ENCODE assay signal across 8 cellular contexts in genomic region chr7:157335991-157336382, GRCh38. TPM values are rescaled to one million over a fixed set of nuclear protein-coding genes. Genes with fewer than 3 reads are reported as not detected.
A peak's percentile ranks its signal among the peaks of the same experiment; 100 is the strongest.
DNase-seq lines count a peak whose midpoint lies in the region; ATAC-seq and TF ChIP-seq lines count a peak whose summit lies in the region.

No MANE protein-coding gene starts in this region.

- H3K4me2 ChIP-seq in KMS-11, result peak overlapping the region; percentile 77

- H3K9ac ChIP-seq in KMS-11, result peak overlapping the region; percentile 58; the same call in 1 of the 2 replicates

- peaks cover 11% of the 10 kb centered on the region for H3K4me1 ChIP-seq in ACC112 (ENCODE audit: control insufficient read depth, insufficient read depth, low read length, unreplicated experiment)
- peaks cover 28% of the 10 kb centered on the region for H3K4me1 ChIP-seq in KMS-11 (ENCODE audit: low read depth, poor library complexity, severe bottlenecking)
- peaks cover 24 to 27% of the 10 kb centered on the region in 2 donors for H3K4me1 ChIP-seq in naive thymus-derived CD4-positive, alpha-beta T cell (ENCODE audit: control insufficient read depth in 2 of 2, insufficient read depth in 2 of 2, low read length in 2 of 2)

- H4K20me1 ChIP-seq in KMS-11 (ENCODE audit: insufficient read depth), result peaks cover 30% of the 10 kb centered on the region

- H3K4me3 ChIP-seq in ACC112 (ENCODE audit: low read depth, low read length) (peak overlapping the region; percentile 99), KMS-11 (IDR thresholded peaks at IDR 0.05; ENCODE audit: insufficient read depth, low read depth, low read length) (no peak overlapping the region)
- peak overlapping the region; percentile 67 for H3K4me3 ChIP-seq in naive thymus-derived CD4-positive, alpha-beta T cell (ENCODE audit: low read length)

- no peak for DNase-seq in naive thymus-derived CD4-positive, alpha-beta T cell
- DNase-seq in AG08396 (ENCODE audit: low spot score), result no peak
- DNase-seq in NCI-H1694 treated with DMSO at 0.1 percent for 48 hours (lab: John Stamatoyannopoulos, UW), result no peak
- no peak for DNase-seq in HPDE6-E6E7 (ENCODE audit: extremely low spot score)

- H3K27me3 Mint-ChIP-seq in dendritic cell treated with granulocyte-macrophage colony-stimulating factor and Interleukin-4, amounts not matched to agents 40 ng/mL and 50 ng/mL, for 4 days, result no peaks in the 10 kb centered on the region
- H3K27me3 Mint-ChIP-seq in naive thymus-derived CD4-positive, alpha-beta T cell, result peaks cover 0 to 29% (median 4%) of the 10 kb centered on the region in 5 donors

- H3K79me2 ChIP-seq in ACC112 (ENCODE audit: control insufficient read depth, insufficient read depth, low read length, unreplicated experiment), result peaks cover 39% of the 10 kb centered on the region
- H3K79me2 ChIP-seq in KMS-11 (ENCODE audit: insufficient read depth, low read depth), result peaks cover 37% of the 10 kb centered on the region

- H3K36me3 Mint-ChIP-seq in dendritic cell treated with granulocyte-macrophage colony-stimulating factor and Interleukin-4, amounts not matched to agents 40 ng/mL and 50 ng/mL, for 4 days (ENCODE audit: low read depth), result peaks cover 49% of the 10 kb centered on the region
- H3K36me3 Mint-ChIP-seq in naive thymus-derived CD4-positive, alpha-beta T cell, result peaks cover 0 to 12% (median 6%) of the 10 kb centered on the region in 5 donors

- no peak for ATAC-seq in naive thymus-derived CD4-positive, alpha-beta T cell
- no peak for ATAC-seq in GM21619 (IDR thresholded peaks at IDR 0.05; ENCODE audit: unreplicated experiment)

- H2AFZ ChIP-seq in ACC112 (ENCODE audit: low read length, unreplicated experiment) (peak overlapping the region; percentile 86), KMS-11 (ENCODE audit: low read depth) (peak overlapping the region; percentile 93)

- peak overlapping the region; percentile 97 for H3K27ac Mint-ChIP-seq in dendritic cell treated with granulocyte-macrophage colony-stimulating factor and Interleukin-4, amounts not matched to agents 40 ng/mL and 50 ng/mL, for 4 days
- H3K27ac Mint-ChIP-seq in naive thymus-derived CD4-positive, alpha-beta T cell, result peak overlapping the region; percentile 71 to 99 (median 98)

- TF ChIP-seq CTCF in KMS-11 (conservative IDR thresholded peaks at IDR 0.05; ENCODE audit: low read depth, low read length), result no peak

- H3K27me3 ChIP-seq in ACC112 (ENCODE audit: insufficient read depth, low read length) (no peaks in the 10 kb centered on the region), KMS-11 (ENCODE audit: insufficient read depth, low read depth) (no peaks in the 10 kb centered on the region)
- H3K27me3 ChIP-seq in naive thymus-derived CD4-positive, alpha-beta T cell (ENCODE audit: control insufficient read depth in 2 of 2, insufficient read depth in 2 of 2, low read length in 2 of 2), result no peaks in the 10 kb centered on the region

- POLR2A ChIA-PET in naive thymus-derived CD4-positive, alpha-beta T cell (lab: Charles Lee), result interaction anchor here (0.6 to 0.9 kb wide), 2 partner anchors 22 to 33 kb away, joined by 3 read pairs; no protein-coding TSS in a partner anchor

- H3K4me3 Mint-ChIP-seq in dendritic cell treated with granulocyte-macrophage colony-stimulating factor and Interleukin-4, amounts not matched to agents 40 ng/mL and 50 ng/mL, for 4 days, result peak overlapping the region; percentile 78
- peak overlapping the region; percentile 92 to 99 (median 96) for H3K4me3 Mint-ChIP-seq in naive thymus-derived CD4-positive, alpha-beta T cell

- CTCF ChIA-PET in naive thymus-derived CD4-positive, alpha-beta T cell (lab: Charles Lee), result no interaction called here

- peaks cover 41% of the 10 kb centered on the region for H3K4me1 Mint-ChIP-seq in dendritic cell treated with granulocyte-macrophage colony-stimulating factor and Interleukin-4, amounts not matched to agents 40 ng/mL and 50 ng/mL, for 4 days (ENCODE audit: low read depth)
- peaks cover 20 to 39% (median 33%) of the 10 kb centered on the region in 7 donors for H3K4me1 Mint-ChIP-seq in naive thymus-derived CD4-positive, alpha-beta T cell

- intact Hi-C loops in dendritic cell treated with granulocyte-macrophage colony-stimulating factor and Interleukin-4, amounts not matched to agents 40 ng/mL and 50 ng/mL, for 4 days (cut with micrococcal nuclease), result loop anchor here (1.0 to 5.0 kb wide), 2 partner anchors 34 to 444 kb away; partner anchors contain the start of gene LMBR1
- intact Hi-C loops in naive thymus-derived CD4-positive, alpha-beta T cell (cut with micrococcal nuclease), result loop anchor here (1.0 to 5.0 kb wide), 6 partner anchors 34 to 695 kb away; partner anchors contain the start of genes LMBR1 (in 1 of the 2) and RNF32 (in 1 of the 2)

- no peaks in the 10 kb centered on the region for H3K9me3 ChIP-seq in naive thymus-derived CD4-positive, alpha-beta T cell (ENCODE audit: control insufficient read depth in 2 of 3, low read length in 3 of 3)

- no peaks in the 10 kb centered on the region for H3K36me3 ChIP-seq in ACC112 (ENCODE audit: insufficient read depth, low read length)
- no peaks in the 10 kb centered on the region for H3K36me3 ChIP-seq in KMS-11 (ENCODE audit: insufficient read depth)
- H3K36me3 ChIP-seq in naive thymus-derived CD4-positive, alpha-beta T cell (ENCODE audit: control insufficient read depth in 2 of 3, insufficient read depth in 3 of 3, low read length in 3 of 3), result peaks cover 0 to 3% (median 0%) of the 10 kb centered on the region in 3 experiments

- H3K27ac ChIP-seq in ACC112 (ENCODE audit: low read depth, low read length) (peak overlapping the region; percentile 86), KMS-11 (peak overlapping the region; percentile 42)
- peak overlapping the region; percentile 83 for H3K27ac ChIP-seq in naive thymus-derived CD4-positive, alpha-beta T cell (ENCODE audit: low read depth, low read length)

- H3K9me3 Mint-ChIP-seq in dendritic cell treated with granulocyte-macrophage colony-stimulating factor and Interleukin-4, amounts not matched to agents 40 ng/mL and 50 ng/mL, for 4 days, result no peaks in the 10 kb centered on the region
- H3K9me3 Mint-ChIP-seq in naive thymus-derived CD4-positive, alpha-beta T cell, result peaks cover 0 to 2% (median 0%) of the 10 kb centered on the region in 11 donors

RNA-seq across cellular contexts. Expression of gene DNAJB6, which starts 0.8 kb away (rescaled TPM):
- 100 to 1,000 TPM in 2 of 5 experiments, 10 to 100 TPM in 3; 79.8 to 219 (median 96.0) TPM for total RNA-seq in naive thymus-derived CD4-positive, alpha-beta T cell
- 100 to 1,000 TPM; 114 to 130 TPM for polyA plus RNA-seq in naive thymus-derived CD4-positive, alpha-beta T cell
